In genomic region chr3:152234657-152235375, GRCh38 we compare ENCODE assay signal across 23 cellular contexts. TPM values are rescaled to one million over a fixed set of nuclear protein-coding genes. Genes with fewer than 3 reads are reported as not detected.
DNase-seq lines count a peak whose midpoint lies in the region; ATAC-seq, FAIRE-seq and TF ChIP-seq lines count a peak whose summit lies in the region.
"Had no signal": no experiment of that assay in that cellular context is flagged by ENCODE, and none has a peak within 500 bp of the region (broad histone marks: within the 10 kb centered on the region; RNA-seq: fewer than 3 reads in every experiment).

No MANE protein-coding gene starts in this region.

- peaks cover 7% of the 10 kb centered on the region for H3K4me1 ChIP-seq in CD4-positive, CD25-positive, alpha-beta regulatory T cell (ENCODE audit: control insufficient read depth, insufficient read depth, low read length, poor library complexity, severe bottlenecking)
- peaks cover 68% of the 10 kb centered on the region for H3K4me1 ChIP-seq in CD4-positive, alpha-beta memory T cell (ENCODE audit: insufficient read depth, low read length)
- H3K4me1 ChIP-seq in astrocyte (ENCODE audit: insufficient read depth, low read length), result peaks cover 2% of the 10 kb centered on the region
- H3K4me1 ChIP-seq: right atrium auricular region had no signal

- no peak for TF ChIP-seq CTCF in astrocyte (IDR thresholded peaks at IDR 0.05; ENCODE audit: insufficient read depth, low read depth, low read length)

- FAIRE-seq in astrocyte (lab: Jason Lieb, UNC), result peak; percentile 50

- CTCF ChIA-PET in CD4-positive, alpha-beta memory T cell (lab: Charles Lee; ENCODE audit: partially characterized antibody), result interaction anchor here (0.9 to 2.1 kb wide), 2 partner anchors 9 to 10 kb away, joined by 4 to 7 read pairs; no protein-coding TSS in a partner anchor

- H3K27ac Mint-ChIP-seq in CD4-positive, CD25-positive, alpha-beta regulatory T cell, result peak overlapping the region; percentile 13 to 95 (median 90)
- H3K27ac Mint-ChIP-seq in CD4-positive, alpha-beta memory T cell, result peak overlapping the region in 5 of 7 donors; percentile 22 to 88 (median 79)
- no peak overlapping the region for H3K27ac Mint-ChIP-seq in astrocyte (ENCODE audit: unreplicated experiment)
- no peak overlapping the region for H3K27ac Mint-ChIP-seq in activated T-helper 2 cell treated with anti-CD3 and anti-CD28 coated beads, Interferon-gamma antibody, Interleukin-2, Interleukin-4, amounts not matched to agents 10 μg/mL and 5 μg/mL and 100 μg/mL, durations not matched to agents 14 hours and 24 hours and 36 hours

- no peaks in the 10 kb centered on the region for H4K20me1 ChIP-seq in astrocyte (ENCODE audit: insufficient read depth, low read length)

- no peaks in the 10 kb centered on the region for H3K36me3 Mint-ChIP-seq in CD4-positive, CD25-positive, alpha-beta regulatory T cell
- H3K36me3 Mint-ChIP-seq in CD4-positive, alpha-beta memory T cell, result no peaks in the 10 kb centered on the region
- H3K36me3 Mint-ChIP-seq in astrocyte (ENCODE audit: low read depth, unreplicated experiment), result peaks cover 3% of the 10 kb centered on the region
- H3K36me3 Mint-ChIP-seq in activated T-helper 2 cell treated with anti-CD3 and anti-CD28 coated beads, Interferon-gamma antibody, Interleukin-2, Interleukin-4, amounts not matched to agents 10 μg/mL and 5 μg/mL and 100 μg/mL, durations not matched to agents 14 hours and 24 hours and 36 hours (ENCODE audit: low read depth), result peaks cover 5% of the 10 kb centered on the region

- no peak for DNase-seq in CD4-positive, CD25-positive, alpha-beta regulatory T cell
- no peak for DNase-seq in CD4-positive, alpha-beta memory T cell
- peak; percentile 85 for DNase-seq in NOMO-1 treated with DMSO at 0.1 percent for 48 hours (lab: John Stamatoyannopoulos, UW; ENCODE audit: unreplicated experiment)
- DNase-seq in astrocyte (ENCODE audit: low read depth), result no peak
- no peak for DNase-seq in activated T-helper 2 cell treated with anti-CD3 and anti-CD28 coated beads, Interferon-gamma antibody, Interleukin-2, Interleukin-4, amounts not matched to agents 10 μg/mL and 5 μg/mL and 100 μg/mL, durations not matched to agents 14 hours and 24 hours and 36 hours (ENCODE audit: low spot score)
- DNase-seq in islet precursor cell, result no peak
- DNase-seq in NCI-H2107 (lab: John Stamatoyannopoulos, UW), result no peak
- DNase-seq in cardiac septum (ENCODE audit: low spot score), result no peak
- DNase-seq: activated effector memory CD4-positive, alpha-beta T cell treated with anti-CD3 and anti-CD28 coated beads, Interleukin-2, amount 50 U/mL, for 16 hours; aorta; effector CD4-positive, alpha-beta T cell; gastrocnemius medialis; Kasumi-1; NCI-H524; ovary; SHP77; stimulated activated CD4-positive, alpha-beta T cell treated with anti-CD3 and anti-CD28 coated beads, Interleukin-12 subunit alpha, Interleukin-12 subunit beta, amount 100 ng/mL, for 4 hours; stimulated activated CD8-positive, alpha-beta memory T cell treated with anti-CD3 and anti-CD28 coated beads, Interleukin-4, amount 100 ng/mL, for 48 hours; T-helper 2 cell; WERI-Rb-1 had no signal

- no peaks in the 10 kb centered on the region for H3K36me3 ChIP-seq in CD4-positive, CD25-positive, alpha-beta regulatory T cell (ENCODE audit: control insufficient read depth, insufficient read depth, low read length)
- no peaks in the 10 kb centered on the region for H3K36me3 ChIP-seq in CD4-positive, alpha-beta memory T cell (ENCODE audit: insufficient read depth, low read length)
- H3K36me3 ChIP-seq in astrocyte (ENCODE audit: insufficient read depth, low read length), result no peaks in the 10 kb centered on the region
- H3K36me3 ChIP-seq: esophagus muscularis mucosa, gastrocnemius medialis, HAP-1, ovary, right atrium auricular region, WERI-Rb-1 had no signal

- H3K9me3 ChIP-seq in CD4-positive, CD25-positive, alpha-beta regulatory T cell (ENCODE audit: control insufficient read depth in 2 of 2, low read length in 2 of 2), result no peaks in the 10 kb centered on the region
- no peaks in the 10 kb centered on the region for H3K9me3 ChIP-seq in CD4-positive, alpha-beta memory T cell (ENCODE audit: control insufficient read depth in 1 of 2, low read length in 2 of 2)
- H3K9me3 ChIP-seq in astrocyte (ENCODE audit: insufficient read depth, low read depth, low read length), result no peaks in the 10 kb centered on the region
- H3K9me3 ChIP-seq: esophagus muscularis mucosa, gastrocnemius medialis, HAP-1, ovary, right atrium auricular region had no signal

- ATAC-seq in CD4-positive, CD25-positive, alpha-beta regulatory T cell (ENCODE audit: low read depth in 2 of 2), result no peak
- ATAC-seq: gastrocnemius medialis had no signal

- peak overlapping the region in 1 of 4 donors; percentile 59 for H3K4me3 Mint-ChIP-seq in CD4-positive, CD25-positive, alpha-beta regulatory T cell
- peak overlapping the region in 7 of 8 donors; percentile 3 to 75 (median 60) for H3K4me3 Mint-ChIP-seq in CD4-positive, alpha-beta memory T cell
- H3K4me3 Mint-ChIP-seq in astrocyte (ENCODE audit: unreplicated experiment), result no peak overlapping the region
- no peak overlapping the region for H3K4me3 Mint-ChIP-seq in activated T-helper 2 cell treated with anti-CD3 and anti-CD28 coated beads, Interferon-gamma antibody, Interleukin-2, Interleukin-4, amounts not matched to agents 10 μg/mL and 5 μg/mL and 100 μg/mL, durations not matched to agents 14 hours and 24 hours and 36 hours (ENCODE audit: low read depth)

- H3K9me3 Mint-ChIP-seq in CD4-positive, CD25-positive, alpha-beta regulatory T cell, result peaks cover 0 to 5% (median 3%) of the 10 kb centered on the region in 7 donors
- H3K9me3 Mint-ChIP-seq in CD4-positive, alpha-beta memory T cell, result peaks cover 0 to 4% (median 2%) of the 10 kb centered on the region in 8 donors
- H3K9me3 Mint-ChIP-seq in astrocyte (ENCODE audit: unreplicated experiment), result peaks cover 3% of the 10 kb centered on the region
- H3K9me3 Mint-ChIP-seq in activated T-helper 2 cell treated with anti-CD3 and anti-CD28 coated beads, Interferon-gamma antibody, Interleukin-2, Interleukin-4, amounts not matched to agents 10 μg/mL and 5 μg/mL and 100 μg/mL, durations not matched to agents 14 hours and 24 hours and 36 hours, result peaks cover 4% of the 10 kb centered on the region

- no peak overlapping the region for H2AFZ ChIP-seq in astrocyte (ENCODE audit: low read depth, low read length)

- POLR2A ChIA-PET in CD4-positive, alpha-beta memory T cell (lab: Charles Lee; ENCODE audit: partially characterized antibody), result interaction anchor here (1.1 to 2.6 kb wide), 9 partner anchors 9 to 50 kb away, joined by 3 to 28 read pairs (median 9); partner anchors contain the start of gene MBNL1

- H3K4me3 ChIP-seq in CD4-positive, CD25-positive, alpha-beta regulatory T cell (ENCODE audit: low read depth, low read length), result no peak overlapping the region
- no peak overlapping the region for H3K4me3 ChIP-seq in CD4-positive, alpha-beta memory T cell (ENCODE audit: low read length in 2 of 2)
- H3K4me3 ChIP-seq in astrocyte (ENCODE audit: insufficient read depth, low read depth, low read length), result no peak overlapping the region
- H3K4me3 ChIP-seq: esophagus muscularis mucosa, gastrocnemius medialis, HAP-1, ovary, right atrium auricular region had no signal

- no peak overlapping the region for H3K9ac ChIP-seq in astrocyte (ENCODE audit: low read length)

- no peaks in the 10 kb centered on the region for H3K27me3 Mint-ChIP-seq in CD4-positive, CD25-positive, alpha-beta regulatory T cell
- H3K27me3 Mint-ChIP-seq in CD4-positive, alpha-beta memory T cell, result no peaks in the 10 kb centered on the region
- no peaks in the 10 kb centered on the region for H3K27me3 Mint-ChIP-seq in astrocyte (ENCODE audit: low read depth, unreplicated experiment)
- no peaks in the 10 kb centered on the region for H3K27me3 Mint-ChIP-seq in activated T-helper 2 cell treated with anti-CD3 and anti-CD28 coated beads, Interferon-gamma antibody, Interleukin-2, Interleukin-4, amounts not matched to agents 10 μg/mL and 5 μg/mL and 100 μg/mL, durations not matched to agents 14 hours and 24 hours and 36 hours (ENCODE audit: low read depth)

- no peaks in the 10 kb centered on the region for H3K79me2 ChIP-seq in astrocyte (ENCODE audit: insufficient read depth, low read length)

- no peak overlapping the region for H3K27ac ChIP-seq in CD4-positive, CD25-positive, alpha-beta regulatory T cell (ENCODE audit: insufficient read depth, low read length, poor library complexity, severe bottlenecking)
- no peak overlapping the region for H3K27ac ChIP-seq in CD4-positive, alpha-beta memory T cell (ENCODE audit: low read depth, low read length)
- H3K27ac ChIP-seq in astrocyte (ENCODE audit: low read depth, low read length), result no peak overlapping the region
- H3K27ac ChIP-seq: esophagus muscularis mucosa, gastrocnemius medialis, ovary, right atrium auricular region, WERI-Rb-1 had no signal

- H3K4me2 ChIP-seq in astrocyte (ENCODE audit: low read length), result no peak overlapping the region

- no peaks in the 10 kb centered on the region for H3K27me3 ChIP-seq in CD4-positive, CD25-positive, alpha-beta regulatory T cell (ENCODE audit: control insufficient read depth, insufficient read depth, low read length)
- no peaks in the 10 kb centered on the region for H3K27me3 ChIP-seq in CD4-positive, alpha-beta memory T cell (ENCODE audit: insufficient read depth, low read length)
- H3K27me3 ChIP-seq in astrocyte (ENCODE audit: insufficient read depth, low read length), result no peaks in the 10 kb centered on the region
- H3K27me3 ChIP-seq: esophagus muscularis mucosa, gastrocnemius medialis, ovary, right atrium auricular region had no signal

- peaks cover 18 to 76% (median 45%) of the 10 kb centered on the region in 4 donors for H3K4me1 Mint-ChIP-seq in CD4-positive, CD25-positive, alpha-beta regulatory T cell
- peaks cover 55 to 81% (median 67%) of the 10 kb centered on the region in 4 donors for H3K4me1 Mint-ChIP-seq in CD4-positive, alpha-beta memory T cell
- peaks cover 14% of the 10 kb centered on the region for H3K4me1 Mint-ChIP-seq in astrocyte (ENCODE audit: low read depth, unreplicated experiment)
- peaks cover 42% of the 10 kb centered on the region for H3K4me1 Mint-ChIP-seq in activated T-helper 2 cell treated with anti-CD3 and anti-CD28 coated beads, Interferon-gamma antibody, Interleukin-2, Interleukin-4, amounts not matched to agents 10 μg/mL and 5 μg/mL and 100 μg/mL, durations not matched to agents 14 hours and 24 hours and 36 hours (ENCODE audit: low read depth)

- intact Hi-C loops in CD4-positive, alpha-beta memory T cell (cut with micrococcal nuclease), result loop anchor here (5.0 kb wide), 1 partner anchor 32 kb away; the partner anchor contains the start of gene MBNL1
- intact Hi-C loops in activated T-helper 2 cell treated with anti-CD3 and anti-CD28 coated beads, Interferon-gamma antibody, Interleukin-2, Interleukin-4, amounts not matched to agents 10 μg/mL and 5 μg/mL and 100 μg/mL, durations not matched to agents 14 hours and 24 hours and 36 hours (cut with micrococcal nuclease), result no loop called here
- intact Hi-C loops in cardiac septum (cut with DNase I), result no loop called here

RNA-seq across cellular contexts. Expression of gene MBNL1, which starts 33.9 kb away (rescaled TPM):
- total RNA-seq in CD4-positive, CD25-positive, alpha-beta regulatory T cell, result 726 TPM
- polyA plus RNA-seq in CD4-positive, CD25-positive, alpha-beta regulatory T cell, result 100 to 1,000 TPM; 221 to 262 (median 237) TPM
- total RNA-seq in CD4-positive, alpha-beta memory T cell, result 100 to 1,000 TPM; 420 to 430 TPM
- 100 to 1,000 TPM; 289 to 302 TPM for polyA plus RNA-seq in CD4-positive, alpha-beta memory T cell
- total RNA-seq in astrocyte (89.1 and 93.1 TPM in 2 replicates), cardiac septum (178 TPM)
- total RNA-seq in activated T-helper 2 cell treated with anti-CD3 and anti-CD28 coated beads, Interferon-gamma antibody, Interleukin-2, Interleukin-4, amounts not matched to agents 10 μg/mL and 5 μg/mL and 100 μg/mL, durations not matched to agents 14 hours and 24 hours and 36 hours, result 230 and 244 TPM in 2 replicates

Comparison
In these comparisons a context has a peak if more than half of its experiments do, and no peak if none do; other contexts are left out.
1. H3K27ac Mint-ChIP-seq: peak in CD4-positive, CD25-positive, alpha-beta regulatory T cell (3 of 3) and CD4-positive, alpha-beta memory T cell (5 of 7); none in astrocyte (single experiment) and activated T-helper 2 cell treated with anti-CD3 and anti-CD28 coated beads, Interferon-gamma antibody, Interleukin-2, Interleukin-4, amounts not matched to agents 10 μg/mL and 5 μg/mL and 100 μg/mL, durations not matched to agents 14 hours and 24 hours and 36 hours (single experiment).
2. H3K4me3 Mint-ChIP-seq: peak in CD4-positive, alpha-beta memory T cell (7 of 8); none in astrocyte (single experiment) and activated T-helper 2 cell treated with anti-CD3 and anti-CD28 coated beads, Interferon-gamma antibody, Interleukin-2, Interleukin-4, amounts not matched to agents 10 μg/mL and 5 μg/mL and 100 μg/mL, durations not matched to agents 14 hours and 24 hours and 36 hours (single experiment).